13 cellular contexts compared by ENCODE assay signal in the genomic region with DNA sequence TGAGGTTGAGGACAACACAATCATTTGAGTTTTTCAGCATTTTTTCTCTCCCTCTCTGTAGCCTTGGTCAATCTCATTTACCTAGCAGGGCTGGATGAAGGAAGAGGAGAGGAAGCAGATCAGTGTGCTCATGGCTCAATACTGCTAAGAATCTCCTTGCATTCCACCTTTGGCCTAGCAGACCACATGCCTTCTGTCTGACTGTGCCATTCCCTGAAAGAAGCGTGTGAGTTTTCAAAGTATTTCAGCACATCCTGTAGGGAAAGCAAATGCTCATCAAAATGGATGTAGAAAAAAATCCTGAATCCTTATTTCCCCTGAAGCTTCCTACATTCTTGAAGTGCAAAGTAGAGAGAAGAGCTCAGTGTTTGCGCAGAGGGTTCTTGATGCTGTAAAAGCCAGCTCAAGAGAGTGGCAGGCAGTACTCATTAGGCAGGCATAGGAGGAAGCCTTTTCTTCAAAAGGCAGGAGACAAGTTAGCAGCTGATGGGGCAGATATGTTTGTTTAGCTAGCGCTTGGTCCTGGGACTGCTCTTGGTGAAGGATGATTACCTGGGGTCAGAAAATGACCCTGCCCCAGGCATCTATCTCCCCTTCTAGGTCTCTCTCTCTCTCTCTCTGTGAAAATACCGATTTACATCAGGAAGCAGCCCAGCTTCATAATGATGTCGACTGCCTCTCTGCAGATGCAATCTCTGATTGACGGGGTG. TPM values are rescaled to one million over a fixed set of nuclear protein-coding genes. Genes with fewer than 3 reads are reported as not detected.
DNase-seq lines count a peak whose midpoint lies in the region; ATAC-seq and TF ChIP-seq lines count a peak whose summit lies in the region.
"Had no signal": no experiment of that assay in that cellular context is flagged by ENCODE, and none has a peak within 500 bp of the region (broad histone marks: within the 10 kb centered on the region; RNA-seq: fewer than 3 reads in every experiment).

No MANE protein-coding gene starts in this region.

- H2BK15ac ChIP-seq in IMR-90 (ENCODE audit: low read depth, low read length) = peak overlapping the region; percentile 88

- H4K91ac ChIP-seq in IMR-90 (ENCODE audit: insufficient read depth, low read depth, low read length) = peak overlapping the region; percentile 88

- no peaks in the 10 kb centered on the region for H3K79me1 ChIP-seq in IMR-90 (ENCODE audit: low read depth in 1 of 2, low read length in 2 of 2)

- DNase-seq in AG20443 (ENCODE audit: low spot score) (peak; percentile 75), IMR-90 (peak; percentile 97), choroid plexus epithelial cell (ENCODE audit: low read depth) (peak; percentile 98), mesothelial cell of epicardium (ENCODE audit: low spot score in 2 of 2, unreplicated experiment in 2 of 2) (no peak), lower lobe of right lung (no peak), left lobe of liver (ENCODE audit: low spot score) (no peak)
- DNase-seq in activated T-helper 1 cell treated with anti-CD3 and anti-CD28 coated beads, Interleukin-12 subunit alpha, Interleukin-12 subunit beta, Interleukin-2, Interleukin-4 antibody, amounts not matched to agents 30 ng/mL and 10 ng/mL and 1 ng/mL, durations not matched to agents 14 hours and 24 hours and 36 hours (ENCODE audit: low spot score) = no peak
- DNase-seq: activated T-cell treated with anti-CD3 and anti-CD28 coated beads, Interleukin-2, amount 50 U/mL, for 4 hours; effector CD4-positive, alpha-beta T cell; left cardiac atrium; retina had no signal

- peak overlapping the region; percentile 86 for H2BK5ac ChIP-seq in IMR-90 (ENCODE audit: low read depth, low read length, poor library complexity, severe bottlenecking)

- CTCF ChIA-PET in IMR-90 (lab: Yijun Ruan, JAX) = interaction anchor here (0.6 kb wide), 1 partner anchor 113 kb away, joined by 3 read pairs; no protein-coding TSS in a partner anchor

- peak overlapping the region; percentile 96 for H2BK120ac ChIP-seq in IMR-90 (ENCODE audit: low read depth, low read length)

- no CpG with 5 or more reads among the region's 6 CpGs for WGBS in IMR-90 (ENCODE audit: extremely low coverage in 2 of 2, insufficient read length in 1 of 2), 2 experiments

- no peak overlapping the region for H3K4me3 ChIP-seq in IMR-90 (ENCODE audit: insufficient read depth, low read depth, low read length)
- H3K4me3 ChIP-seq in choroid plexus epithelial cell (ENCODE audit: low read depth, low read length) = no peak overlapping the region
- no peak overlapping the region for H3K4me3 ChIP-seq in lower lobe of right lung

- no TSS peak for BruUV-seq in IMR-90 (replicated peaks; lab: Mats Ljungman, UMichigan)

- peak overlapping the region; percentile 93 for H3K4ac ChIP-seq in IMR-90 (ENCODE audit: low read depth, low read length)

- peak overlapping the region; percentile 69 for H3K4me2 ChIP-seq in IMR-90 (ENCODE audit: low read depth, low read length)

- H3K4me1 ChIP-seq in IMR-90 (ENCODE audit: control insufficient read depth, insufficient read depth, low read length) = peaks cover 21% of the 10 kb centered on the region
- no peaks in the 10 kb centered on the region for H3K4me1 ChIP-seq in lower lobe of right lung

- H4K20me1 ChIP-seq in IMR-90 (ENCODE audit: insufficient read depth, low read length) = no peaks in the 10 kb centered on the region

- H3K9me3 Mint-ChIP-seq in mesothelial cell of epicardium = no peaks in the 10 kb centered on the region
- no peaks in the 10 kb centered on the region for H3K9me3 Mint-ChIP-seq in stimulated activated memory B cell treated with anti-CD40 and anti-IgM and Interleukin-4, amounts not matched to agents 10 μg/mL and 1 μg/mL and 100 μg/mL, for 72 hours
- no peaks in the 10 kb centered on the region for H3K9me3 Mint-ChIP-seq in activated T-helper 1 cell treated with anti-CD3 and anti-CD28 coated beads, Interleukin-12 subunit alpha, Interleukin-12 subunit beta, Interleukin-2, Interleukin-4 antibody, amounts not matched to agents 30 ng/mL and 10 ng/mL and 1 ng/mL, durations not matched to agents 14 hours and 24 hours and 36 hours
- H3K9me3 Mint-ChIP-seq: activated T-cell treated with anti-CD3 and anti-CD28 coated beads, Interleukin-2, amount 50 U/mL, for 4 hours had no signal

- peak overlapping the region; percentile 59 for H3K9ac ChIP-seq in IMR-90 (ENCODE audit: low read depth, low read length)

- H3K9me3 ChIP-seq in IMR-90 (ENCODE audit: control insufficient read depth, insufficient read depth, low read length) (no peaks in the 10 kb centered on the region), lower lobe of right lung (no peaks in the 10 kb centered on the region)

- TF ChIP-seq CTCF in IMR-90 (conservative IDR thresholded peaks at IDR 0.05; ENCODE audit: low read depth, low read length) (no peak), choroid plexus epithelial cell (conservative IDR thresholded peaks at IDR 0.05; ENCODE audit: low read depth, low read length) (no peak), mesothelial cell of epicardium (IDR thresholded peaks at IDR 0.05; ENCODE audit: unreplicated experiment) (no peak), lower lobe of right lung (IDR thresholded peaks at IDR 0.05) (no peak)

- ATAC-seq in IMR-90 (ENCODE audit: low read depth) (peak; percentile 94), lower lobe of right lung (no peak), left lobe of liver (no peak)
- ATAC-seq in stimulated activated memory B cell treated with anti-CD40 and anti-IgM and Interleukin-4, amounts not matched to agents 10 μg/mL and 1 μg/mL and 100 μg/mL, for 72 hours = no peak
- ATAC-seq: activated T-cell treated with anti-CD3 and anti-CD28 coated beads, Interleukin-2, amount 50 U/mL, for 4 hours had no signal

- H3K23ac ChIP-seq in IMR-90 (ENCODE audit: low read depth, low read length) = peak overlapping the region; percentile 85

- H3K36me3 ChIP-seq in IMR-90 (ENCODE audit: control insufficient read depth, insufficient read depth, low read length) (no peaks in the 10 kb centered on the region), lower lobe of right lung (no peaks in the 10 kb centered on the region)

- intact Hi-C loops in IMR-90 (cut with micrococcal nuclease) = no loop called here
- intact Hi-C loops in lower lobe of right lung (cut with DNase I) = no loop called here
- intact Hi-C loops in activated T-helper 1 cell treated with anti-CD3 and anti-CD28 coated beads, Interleukin-12 subunit alpha, Interleukin-12 subunit beta, Interleukin-2, Interleukin-4 antibody, amounts not matched to agents 30 ng/mL and 10 ng/mL and 1 ng/mL, durations not matched to agents 14 hours and 24 hours and 36 hours (cut with micrococcal nuclease) = no loop called here

- peak overlapping the region; percentile 66 for H2AFZ ChIP-seq in IMR-90 (replicated peaks; ENCODE audit: low read length, poor library complexity)

- peak overlapping the region; percentile 24 for H3K27ac Mint-ChIP-seq in mesothelial cell of epicardium
- no peak overlapping the region for H3K27ac Mint-ChIP-seq in stimulated activated memory B cell treated with anti-CD40 and anti-IgM and Interleukin-4, amounts not matched to agents 10 μg/mL and 1 μg/mL and 100 μg/mL, for 72 hours
- H3K27ac Mint-ChIP-seq in activated T-helper 1 cell treated with anti-CD3 and anti-CD28 coated beads, Interleukin-12 subunit alpha, Interleukin-12 subunit beta, Interleukin-2, Interleukin-4 antibody, amounts not matched to agents 30 ng/mL and 10 ng/mL and 1 ng/mL, durations not matched to agents 14 hours and 24 hours and 36 hours = no peak overlapping the region

- H3K4me3 Mint-ChIP-seq in mesothelial cell of epicardium = no peak overlapping the region
- no peak overlapping the region for H3K4me3 Mint-ChIP-seq in stimulated activated memory B cell treated with anti-CD40 and anti-IgM and Interleukin-4, amounts not matched to agents 10 μg/mL and 1 μg/mL and 100 μg/mL, for 72 hours
- no peak overlapping the region for H3K4me3 Mint-ChIP-seq in activated T-helper 1 cell treated with anti-CD3 and anti-CD28 coated beads, Interleukin-12 subunit alpha, Interleukin-12 subunit beta, Interleukin-2, Interleukin-4 antibody, amounts not matched to agents 30 ng/mL and 10 ng/mL and 1 ng/mL, durations not matched to agents 14 hours and 24 hours and 36 hours
- H3K4me3 Mint-ChIP-seq: activated T-cell treated with anti-CD3 and anti-CD28 coated beads, Interleukin-2, amount 50 U/mL, for 4 hours had no signal

- TF ChIP-seq RAD21 in IMR-90 (IDR thresholded peaks at IDR 0.05; ENCODE audit: low read length) = no peak

- peaks cover 6% of the 10 kb centered on the region for H3K9me1 ChIP-seq in IMR-90 (ENCODE audit: insufficient read depth, low read length)

- peak overlapping the region; percentile 87 for H2AK5ac ChIP-seq in IMR-90 (ENCODE audit: low read depth, low read length)

- peak overlapping the region; percentile 87 for H4K5ac ChIP-seq in IMR-90 (ENCODE audit: low read depth, low read length)

- in situ Hi-C loops in IMR-90 (cut with MboI; ENCODE audit: low sequenced_read_pairs) = no loop called here

- dilution Hi-C loops in IMR-90 (cut with HindIII; ENCODE audit: low sequenced_read_pairs, unreplicated experiment) = no loop called here

- H3K14ac ChIP-seq in IMR-90 (replicated peaks; ENCODE audit: low read depth, low read length) = peak overlapping the region; percentile 91

- no peak for TF ChIP-seq POLR2A in IMR-90 (IDR thresholded peaks at IDR 0.05; ENCODE audit: low read depth, low read length)

- peak overlapping the region; percentile 97 for H3K27ac ChIP-seq in IMR-90 (ENCODE audit: insufficient read depth, low read length)
- no peak overlapping the region for H3K27ac ChIP-seq in lower lobe of right lung
- H3K27ac ChIP-seq: VCaP had no signal

- H3K36me3 Mint-ChIP-seq in mesothelial cell of epicardium = no peaks in the 10 kb centered on the region
- no peaks in the 10 kb centered on the region for H3K36me3 Mint-ChIP-seq in stimulated activated memory B cell treated with anti-CD40 and anti-IgM and Interleukin-4, amounts not matched to agents 10 μg/mL and 1 μg/mL and 100 μg/mL, for 72 hours
- no peaks in the 10 kb centered on the region for H3K36me3 Mint-ChIP-seq in activated T-helper 1 cell treated with anti-CD3 and anti-CD28 coated beads, Interleukin-12 subunit alpha, Interleukin-12 subunit beta, Interleukin-2, Interleukin-4 antibody, amounts not matched to agents 30 ng/mL and 10 ng/mL and 1 ng/mL, durations not matched to agents 14 hours and 24 hours and 36 hours (ENCODE audit: low read depth)

- H3K27me3 ChIP-seq in IMR-90 (ENCODE audit: control insufficient read depth, insufficient read depth, low read length) (no peaks in the 10 kb centered on the region), lower lobe of right lung (ENCODE audit: low read depth) (peaks cover 4% of the 10 kb centered on the region)

- H3K27me3 Mint-ChIP-seq in mesothelial cell of epicardium (ENCODE audit: low read depth) = no peaks in the 10 kb centered on the region
- H3K27me3 Mint-ChIP-seq in stimulated activated memory B cell treated with anti-CD40 and anti-IgM and Interleukin-4, amounts not matched to agents 10 μg/mL and 1 μg/mL and 100 μg/mL, for 72 hours = peaks cover 50% of the 10 kb centered on the region
- H3K27me3 Mint-ChIP-seq in activated T-helper 1 cell treated with anti-CD3 and anti-CD28 coated beads, Interleukin-12 subunit alpha, Interleukin-12 subunit beta, Interleukin-2, Interleukin-4 antibody, amounts not matched to agents 30 ng/mL and 10 ng/mL and 1 ng/mL, durations not matched to agents 14 hours and 24 hours and 36 hours (ENCODE audit: insufficient read depth) = peaks cover 18% of the 10 kb centered on the region

- POLR2A ChIA-PET in IMR-90 (lab: Charles Lee; ENCODE audit: unreplicated experiment) = no interaction called here

- H2BK20ac ChIP-seq in IMR-90 (ENCODE audit: low read depth, low read length) = peak overlapping the region; percentile 97

- peak overlapping the region; percentile 52 to 89 for H4K8ac ChIP-seq in IMR-90 (ENCODE audit: low read depth in 2 of 2, low read length in 2 of 2)

- H3K56ac ChIP-seq in IMR-90 (ENCODE audit: extremely low read depth, insufficient read depth, low read length) = peak overlapping the region; percentile 76

- H3K4me1 Mint-ChIP-seq in mesothelial cell of epicardium = peaks cover 19% of the 10 kb centered on the region
- peaks cover 14% of the 10 kb centered on the region for H3K4me1 Mint-ChIP-seq in stimulated activated memory B cell treated with anti-CD40 and anti-IgM and Interleukin-4, amounts not matched to agents 10 μg/mL and 1 μg/mL and 100 μg/mL, for 72 hours
- H3K4me1 Mint-ChIP-seq in activated T-helper 1 cell treated with anti-CD3 and anti-CD28 coated beads, Interleukin-12 subunit alpha, Interleukin-12 subunit beta, Interleukin-2, Interleukin-4 antibody, amounts not matched to agents 30 ng/mL and 10 ng/mL and 1 ng/mL, durations not matched to agents 14 hours and 24 hours and 36 hours (ENCODE audit: low read depth) = peaks cover 8% of the 10 kb centered on the region

- peak overlapping the region; percentile 81 for H2AK9ac ChIP-seq in IMR-90 (replicated peaks; ENCODE audit: low read depth, low read length, poor library complexity)

- H3K18ac ChIP-seq in IMR-90 (ENCODE audit: low read depth, low read length) = peak overlapping the region; percentile 84

RNA-seq across cellular contexts. Expression of gene PIK3C3, which starts 14.4 kb away (rescaled TPM):
- total RNA-seq in IMR-90 (2012; rRNA removed) (57.2 and 61.9 TPM in 2 replicates), mesothelial cell of epicardium (72.1 to 78.4 TPM (median 74.6 TPM) in 3 replicates), lower lobe of right lung (51.2 TPM), left lobe of liver (17.5 TPM)
- 34.7 and 41.2 TPM in 2 replicates for polyA plus RNA-seq in IMR-90 (2012; rRNA removed)
- 7.1 and 21.6 TPM in 2 replicates for polyA plus RNA-seq in IMR-90 (2012; cell fraction: cytosol; rRNA removed)
- polyA plus RNA-seq in IMR-90 (2012; cell fraction: nucleus; rRNA removed; ENCODE audit: low replicate concordance) = 4.0 and 59.5 TPM in 2 replicates
- 53.5 and 55.3 TPM in 2 replicates for total RNA-seq in activated T-helper 1 cell treated with anti-CD3 and anti-CD28 coated beads, Interleukin-12 subunit alpha, Interleukin-12 subunit beta, Interleukin-2, Interleukin-4 antibody, amounts not matched to agents 30 ng/mL and 10 ng/mL and 1 ng/mL, durations not matched to agents 14 hours and 24 hours and 36 hours

Comparison
In these comparisons a context has a peak if more than half of its experiments do, and no peak if none do; other contexts are left out.
1. DNase-seq: peak in AG20443 (single experiment), IMR-90 (single experiment) and choroid plexus epithelial cell (single experiment); none in mesothelial cell of epicardium (0 of 2), lower lobe of right lung (single experiment), activated T-helper 1 cell treated with anti-CD3 and anti-CD28 coated beads, Interleukin-12 subunit alpha, Interleukin-12 subunit beta, Interleukin-2, Interleukin-4 antibody, amounts not matched to agents 30 ng/mL and 10 ng/mL and 1 ng/mL, durations not matched to agents 14 hours and 24 hours and 36 hours (single experiment) and left lobe of liver (single experiment).